Comparison of ENCODE assay signal across 19 cellular contexts in the genomic region with DNA sequence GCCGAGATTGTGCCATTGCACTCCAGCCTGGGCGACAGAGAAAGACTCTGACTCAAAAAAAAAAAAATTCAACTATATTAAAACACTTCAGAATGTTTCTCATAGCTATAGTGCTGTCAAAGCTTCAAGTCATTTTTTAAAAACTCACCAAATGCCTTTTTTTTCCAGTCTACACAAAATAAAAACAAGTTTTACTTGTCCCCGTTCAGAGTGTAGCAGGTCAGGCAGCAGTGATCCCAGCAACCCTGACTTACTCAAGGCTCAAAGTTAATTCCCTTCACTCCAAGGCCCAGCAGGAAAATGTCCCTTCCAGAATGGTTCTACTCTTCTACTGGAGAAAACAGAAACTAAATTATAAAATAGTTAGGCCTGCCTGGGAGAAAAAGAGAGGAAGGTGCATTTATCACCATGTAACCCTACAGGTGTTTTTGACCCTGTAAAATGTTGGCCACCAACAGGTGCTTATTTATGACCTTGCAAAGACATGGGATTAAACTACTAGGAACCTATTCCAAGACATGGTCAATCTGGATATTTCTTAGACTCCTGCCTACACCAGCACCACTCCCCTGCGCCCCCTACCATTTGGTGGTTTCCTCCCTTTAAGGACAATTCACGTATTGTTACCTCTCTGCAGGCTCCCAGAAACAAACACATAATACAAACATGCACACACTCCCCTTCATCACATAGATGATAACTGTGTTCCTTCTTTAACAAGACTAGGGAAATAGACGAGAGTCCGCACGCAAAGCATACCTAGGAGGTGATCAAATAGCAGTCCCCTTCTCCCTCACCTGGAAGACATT. TPM values are rescaled to one million over a fixed set of nuclear protein-coding genes. Genes with fewer than 3 reads are reported as not detected.
DNase-seq lines count a peak whose midpoint lies in the region; ATAC-seq, FAIRE-seq and TF ChIP-seq lines count a peak whose summit lies in the region.
"Had no signal": no experiment of that assay in that cellular context is flagged by ENCODE, and none has a peak within 500 bp of the region (broad histone marks: within the 10 kb centered on the region; RNA-seq: fewer than 3 reads in every experiment).

No MANE protein-coding gene starts in this region.

- H3K4me2 ChIP-seq in DOHH2 (ENCODE audit: low read length) (peak overlapping the region; percentile 70), Loucy (ENCODE audit: low read depth, low read length, poor library complexity, severe bottlenecking) (peak overlapping the region; percentile 86), GM12878 (ENCODE audit: control insufficient read depth, insufficient read depth) (peak overlapping the region; percentile 95), neural progenitor cell (no peak overlapping the region)

- H3K9me3 Mint-ChIP-seq in neural crest cell (no peaks in the 10 kb centered on the region), neural progenitor cell (no peaks in the 10 kb centered on the region)
- H3K9me3 Mint-ChIP-seq: CD8-positive, alpha-beta memory T cell had no signal

- TF ChIP-seq POLR2A in GM12878 (IDR thresholded peaks at IDR 0.05; ENCODE audit: low read depth, low read length): no peak

- H3K27ac ChIP-seq in DOHH2 (ENCODE audit: low read depth, low read length): peak overlapping the region; percentile 97
- peak overlapping the region; percentile 60; the same call in 1 of the 2 replicates for H3K27ac ChIP-seq in GM12878 (ENCODE audit: control insufficient read depth, insufficient read depth)
- H3K27ac ChIP-seq in neural progenitor cell: no peak overlapping the region
- H3K27ac ChIP-seq: left ventricle myocardium inferior, suprapubic skin had no signal

- H3K4me3 ChIP-seq in DOHH2 (ENCODE audit: low read length) (peak overlapping the region; percentile 68), Loucy (ENCODE audit: low read length, poor library complexity, severe bottlenecking) (no peak overlapping the region), GM12878 (peak overlapping the region; percentile 43), foreskin fibroblast (ENCODE audit: low read depth in 1 of 2, low read length in 2 of 2) (no peak overlapping the region), neural progenitor cell (no peak overlapping the region)
- H3K4me3 ChIP-seq: left ventricle myocardium inferior, suprapubic skin had no signal

- TF ChIP-seq CTCF in DOHH2 (IDR thresholded peaks at IDR 0.05; ENCODE audit: low read depth, low read length, poor library complexity, severe bottlenecking) (peak; percentile 46), Loucy (conservative IDR thresholded peaks at IDR 0.05; ENCODE audit: low read length) (no peak), GM12878 (IDR thresholded peaks at IDR 0.05 in 2 of 3, conservative IDR thresholded peaks at IDR 0.05 in 1 of 3; ENCODE audit: control insufficient read depth in 2 of 3, extremely low read depth in 1 of 3, insufficient read depth in 1 of 3, low read depth in 3 of 3, low read length in 3 of 3) (no peak), neural crest cell (conservative IDR thresholded peaks at IDR 0.05) (no peak), foreskin fibroblast (IDR thresholded peaks at IDR 0.05; ENCODE audit: low read depth, low read length) (no peak), neural progenitor cell (IDR thresholded peaks at IDR 0.05) (no peak)

- SMC1A ChIA-PET in GM12878 (lab: Charles Lee; ENCODE audit: uncharacterized antibody, unreplicated experiment): interaction anchor here (0.9 to 1.8 kb wide), 4 partner anchors 11 to 31 kb away, joined by 3 to 8 read pairs (median 4); partner anchors contain the start of genes NUDT21 and OGFOD1

- H3K4me1 ChIP-seq in DOHH2 (ENCODE audit: control insufficient read depth, low read length) (peaks cover 83% of the 10 kb centered on the region), Loucy (ENCODE audit: insufficient read depth, low read length, poor library complexity, severe bottlenecking) (peaks cover 47% of the 10 kb centered on the region), GM12878 (ENCODE audit: control insufficient read depth, insufficient read depth, low read length) (peaks cover 12% of the 10 kb centered on the region), neural progenitor cell (peaks cover 27% of the 10 kb centered on the region)

- no peak overlapping the region for H3K27ac Mint-ChIP-seq in neural crest cell (ENCODE audit: unreplicated experiment)
- no peak overlapping the region for H3K27ac Mint-ChIP-seq in neural progenitor cell

- no peak overlapping the region for H2AFZ ChIP-seq in Loucy (ENCODE audit: low read length)
- H2AFZ ChIP-seq in GM12878 (ENCODE audit: control insufficient read depth, low read depth, low read length): no peak overlapping the region
- H2AFZ ChIP-seq in neural progenitor cell (replicated peaks): no peak overlapping the region

- no peak for TF ChIP-seq RAD21 in GM12878 (IDR thresholded peaks at IDR 0.05; ENCODE audit: insufficient read depth, low read depth, low read length)

- peaks cover 47% of the 10 kb centered on the region for H3F3A ChIP-seq in DOHH2 (ENCODE audit: control insufficient read depth, insufficient read depth)
- H3F3A ChIP-seq in Loucy (ENCODE audit: low read depth): no peaks in the 10 kb centered on the region
- peaks cover 12% of the 10 kb centered on the region for H3F3A ChIP-seq in neural progenitor cell (ENCODE audit: low read depth)

- H3K4me3 Mint-ChIP-seq in neural crest cell (peak overlapping the region; percentile 67), neural progenitor cell (no peak overlapping the region)

- H3K27me3 ChIP-seq in DOHH2 (ENCODE audit: control insufficient read depth, low read length): no peaks in the 10 kb centered on the region
- no peaks in the 10 kb centered on the region for H3K27me3 ChIP-seq in Loucy (ENCODE audit: insufficient read depth, low read length, poor library complexity, severe bottlenecking)
- no peaks in the 10 kb centered on the region for H3K27me3 ChIP-seq in GM12878 (replicated peaks in 1 of 2; ENCODE audit: control insufficient read depth in 2 of 2, insufficient read depth in 2 of 2, low read length in 1 of 2)
- H3K27me3 ChIP-seq in neural progenitor cell: peaks cover 15% of the 10 kb centered on the region
- H3K27me3 ChIP-seq: suprapubic skin had no signal

- WGBS in GM12878 (ENCODE audit: insufficient coverage, insufficient replicate concordance, low lambda C conversion rate, missing lambda C conversion rate): 75% methylated on average over 8 of the region's 8 CpGs

- no TSS peak for BruUV-seq in GM12878 (replicated peaks; lab: Mats Ljungman, UMichigan)

- H3K36me3 ChIP-seq in DOHH2 (ENCODE audit: control insufficient read depth, low read length) (peaks cover 60% of the 10 kb centered on the region), Loucy (ENCODE audit: insufficient read depth, low read length) (no peaks in the 10 kb centered on the region), GM12878 (ENCODE audit: control insufficient read depth in 2 of 2, insufficient read depth in 2 of 2, low read length in 1 of 2) (no peaks in the 10 kb centered on the region), neural progenitor cell (no peaks in the 10 kb centered on the region)
- H3K36me3 ChIP-seq: left ventricle myocardium inferior, suprapubic skin had no signal

- no peak for TF ChIP-seq EP300 in GM12878 (IDR thresholded peaks at IDR 0.05; ENCODE audit: borderline replicate concordance in 1 of 2, control insufficient read depth in 1 of 2, low read depth in 2 of 2, low read length in 2 of 2)

- DNase-seq in GM12878 (ENCODE audit: low read depth, low spot score): no peak
- no peak for DNase-seq in neural crest cell (ENCODE audit: low read depth, low spot score)
- DNase-seq in DMS153 (lab: John Stamatoyannopoulos, UW): no peak
- DNase-seq in foreskin fibroblast: no peak
- no peak for DNase-seq in neural progenitor cell (ENCODE audit: low spot score)
- DNase-seq in GM03348 (ENCODE audit: low spot score): no peak
- DNase-seq: activated CD4-positive, alpha-beta T cell treated with anti-CD3 and anti-CD28 coated beads for 48 hours; activated effector memory CD4-positive, alpha-beta T cell treated with Interleukin-2 at 50 U/mL for 16 hours; CD8-positive, alpha-beta memory T cell; central memory CD4-positive, alpha-beta T cell; glutamatergic neuron; left ventricle myocardium inferior; NCI-H1417; nucleus accumbens; stimulated activated CD4-positive, alpha-beta T cell treated with anti-CD3 and anti-CD28 coated beads, Interleukin-12 subunit alpha, Interleukin-12 subunit beta, amount 100 ng/mL, for 4 hours had no signal

- no peaks in the 10 kb centered on the region for H3K27me3 Mint-ChIP-seq in neural crest cell (ENCODE audit: low read depth)
- peaks cover 5% of the 10 kb centered on the region for H3K27me3 Mint-ChIP-seq in neural progenitor cell (ENCODE audit: insufficient read depth, low read depth)
- H3K27me3 Mint-ChIP-seq: CD8-positive, alpha-beta memory T cell had no signal

- CTCF ChIA-PET in GM12878 (lab: Yijun Ruan, JAX): interaction anchor here (0.6 to 1.7 kb wide), 4 partner anchors 9 to 1113 kb away, joined by 3 to 5 read pairs (median 3); no protein-coding TSS in a partner anchor

- ATAC-seq in GM12878: no peak

- no peak for FAIRE-seq in GM12878 (lab: Jason Lieb, UNC)
- FAIRE-seq: TTC549 had no signal

- RAD21 ChIA-PET in GM12878 (lab: Charles Lee; ENCODE audit: unreplicated experiment): no interaction called here

- H3K36me3 Mint-ChIP-seq in neural crest cell (ENCODE audit: low read depth) (no peaks in the 10 kb centered on the region), neural progenitor cell (no peaks in the 10 kb centered on the region)

- H3K79me2 ChIP-seq in DOHH2 (ENCODE audit: control insufficient read depth, low read length) (peaks cover 92% of the 10 kb centered on the region), Loucy (ENCODE audit: insufficient read depth, low read length) (peaks cover 79% of the 10 kb centered on the region), GM12878 (ENCODE audit: control insufficient read depth, insufficient read depth, low read length) (peaks cover 84% of the 10 kb centered on the region), neural progenitor cell (ENCODE audit: low read depth) (peaks cover 92% of the 10 kb centered on the region)

- POLR2A ChIA-PET in GM12878 (lab: Charles Lee): interaction anchor here (2.6 kb wide), 1 partner anchor 31 kb away, joined by 8 read pairs; the partner anchor contains the start of genes NUDT21 and OGFOD1

- H3K9me3 ChIP-seq in DOHH2 (ENCODE audit: control insufficient read depth, insufficient read depth, low read length): no peaks in the 10 kb centered on the region
- no peaks in the 10 kb centered on the region for H3K9me3 ChIP-seq in Loucy (ENCODE audit: insufficient read depth, low read depth, low read length)
- no peaks in the 10 kb centered on the region for H3K9me3 ChIP-seq in GM12878 (replicated peaks; ENCODE audit: control insufficient read depth, insufficient read depth, low read length)
- H3K9me3 ChIP-seq in neural progenitor cell (ENCODE audit: low read depth): no peaks in the 10 kb centered on the region
- H3K9me3 ChIP-seq: left ventricle myocardium inferior, suprapubic skin had no signal

- H3K9ac ChIP-seq in Loucy (ENCODE audit: low read depth, low read length, poor library complexity, severe bottlenecking): no peak overlapping the region
- H3K9ac ChIP-seq in GM12878 (ENCODE audit: control insufficient read depth, insufficient read depth, low read length): no peak overlapping the region
- H3K9ac ChIP-seq in neural progenitor cell: no peak overlapping the region

- 0 out of 2 replicates have a peak, but pooled peaks cover 3% of the 10 kb centered on the region for H4K20me1 ChIP-seq in DOHH2 (ENCODE audit: control insufficient read depth, insufficient read depth, low read depth, low read length)
- H4K20me1 ChIP-seq in Loucy (ENCODE audit: insufficient read depth, low read length, poor library complexity, severe bottlenecking): peaks cover 55% of the 10 kb centered on the region
- H4K20me1 ChIP-seq in GM12878 (ENCODE audit: control insufficient read depth, insufficient read depth): no peaks in the 10 kb centered on the region
- peaks cover 45% of the 10 kb centered on the region for H4K20me1 ChIP-seq in neural progenitor cell (ENCODE audit: low read depth)

- H3K4me1 Mint-ChIP-seq in neural crest cell: peaks cover 50% of the 10 kb centered on the region
- peaks cover 35% of the 10 kb centered on the region for H3K4me1 Mint-ChIP-seq in neural progenitor cell

- H3K9me2 ChIP-seq in DOHH2 (replicated peaks; ENCODE audit: control insufficient read depth, low read length) (no peaks in the 10 kb centered on the region), Loucy (replicated peaks; ENCODE audit: low read depth, low read length) (no peaks in the 10 kb centered on the region)

- in situ Hi-C loops in GM12878 (cut with MboI): no loop called here

- intact Hi-C loops in GM12878 (cut with micrococcal nuclease; ENCODE audit: unreplicated experiment): no loop called here

RNA-seq across cellular contexts. Expression of gene AMFR, which starts 5.4 kb away (rescaled TPM):
- 87.4 and 111 TPM in 2 replicates for total RNA-seq in GM12878 (2013; cell fraction: nucleolus; rRNA removed)
- total RNA-seq in GM12878 (2014; rRNA removed) (67.6 and 86.9 TPM in 2 replicates), GM12878 (2014; rRNA removed; fragmentation: Illumina TruSeq; extraction: Trizol) (42.2 and 42.9 TPM in 2 replicates), GM12878 (2021) (56.2 and 63.7 TPM in 2 replicates), neural crest cell (64.7 and 66.4 TPM in 2 replicates), neural progenitor cell (ENCODE audit: low replicate concordance) (38.7 and 51.3 TPM in 2 replicates)
- polyA plus RNA-seq in GM12878 (2011; ENCODE audit: low read depth): 35.5 TPM
- polyA plus RNA-seq in GM12878 (2011; rRNA removed) (13.4 and 34.0 TPM in 2 replicates), GM12878 (2014; fragmentation: Illumina TruSeq; extraction: Trizol) (22.6 and 23.1 TPM in 2 replicates), GM12878 (2014; fragmentation: Nextera tagmentation; extraction: Ambion mirVana) (10 to 100 TPM; 11.8 to 13.8 TPM), GM12878 (2014; rRNA removed) (30.1 and 33.2 TPM in 2 replicates), GM12878 (2016; fragmentation: Nextera tagmentation; extraction: Ambion mirVana) (10 to 100 TPM in 1 of 2 experiments, 1 to 10 TPM in 1; 8.2 to 10.0 TPM)
- polyA plus RNA-seq in GM12878 (2011; cell fraction: cytosol; rRNA removed): 35.4 and 39.0 TPM in 2 replicates
- 36.0 and 41.7 TPM in 2 replicates for polyA plus RNA-seq in GM12878 (2011; cell fraction: nucleus; rRNA removed)
- 56.2 and 58.8 TPM in 2 replicates for polyA plus RNA-seq in GM12878 (2012)
- polyA minus RNA-seq in GM12878 (2011; rRNA and poly(A)+ RNA removed): 122 and 134 TPM in 2 replicates
- 56.4 and 58.7 TPM in 2 replicates for polyA minus RNA-seq in GM12878 (2011; cell fraction: cytosol; rRNA and poly(A)+ RNA removed)
- polyA minus RNA-seq in GM12878 (2011; cell fraction: nucleus; rRNA and poly(A)+ RNA removed): 42.3 and 71.1 TPM in 2 replicates

RNA-seq across cellular contexts. Expression of gene NUDT21, which starts 31.2 kb away (rescaled TPM):
- total RNA-seq in GM12878 (2013; cell fraction: nucleolus; rRNA removed): 86.7 and 87.9 TPM in 2 replicates
- total RNA-seq in GM12878 (2014; rRNA removed) (145 and 229 TPM in 2 replicates), GM12878 (2014; rRNA removed; fragmentation: Illumina TruSeq; extraction: Trizol) (106 and 110 TPM in 2 replicates), GM12878 (2021) (200 and 203 TPM in 2 replicates), neural crest cell (232 and 239 TPM in 2 replicates), neural progenitor cell (ENCODE audit: low replicate concordance) (165 and 256 TPM in 2 replicates)
- 31.4 TPM for polyA plus RNA-seq in GM12878 (2011; ENCODE audit: low read depth)
- polyA plus RNA-seq in GM12878 (2011; rRNA removed) (183 and 220 TPM in 2 replicates), GM12878 (2014; fragmentation: Illumina TruSeq; extraction: Trizol) (104 and 141 TPM in 2 replicates), GM12878 (2014; fragmentation: Nextera tagmentation; extraction: Ambion mirVana) (100 to 1,000 TPM in 1 of 2 experiments, 10 to 100 TPM in 1; 70.1 to 120 TPM), GM12878 (2014; rRNA removed) (99.0 and 175 TPM in 2 replicates), GM12878 (2016; fragmentation: Nextera tagmentation; extraction: Ambion mirVana) (100 to 1,000 TPM; 134 to 152 TPM)
- 82.6 and 83.4 TPM in 2 replicates for polyA plus RNA-seq in GM12878 (2011; cell fraction: cytosol; rRNA removed)
- polyA plus RNA-seq in GM12878 (2011; cell fraction: nucleus; rRNA removed): 92.4 and 104 TPM in 2 replicates
- polyA plus RNA-seq in GM12878 (2012): 108 and 126 TPM in 2 replicates
- polyA minus RNA-seq in GM12878 (2011; rRNA and poly(A)+ RNA removed): 69.1 and 126 TPM in 2 replicates
- 54.4 and 64.9 TPM in 2 replicates for polyA minus RNA-seq in GM12878 (2011; cell fraction: cytosol; rRNA and poly(A)+ RNA removed)
- 66.1 and 119 TPM in 2 replicates for polyA minus RNA-seq in GM12878 (2011; cell fraction: nucleus; rRNA and poly(A)+ RNA removed)

RNA-seq across cellular contexts. Expression of gene OGFOD1, which starts 31.4 kb away (rescaled TPM):
- total RNA-seq in GM12878 (2013; cell fraction: nucleolus; rRNA removed): 46.4 and 58.2 TPM in 2 replicates
- total RNA-seq in GM12878 (2014; rRNA removed) (42.4 and 58.3 TPM in 2 replicates), GM12878 (2014; rRNA removed; fragmentation: Illumina TruSeq; extraction: Trizol) (41.8 and 43.2 TPM in 2 replicates), GM12878 (2021) (51.6 and 54.4 TPM in 2 replicates), neural crest cell (52.9 and 55.4 TPM in 2 replicates), neural progenitor cell (ENCODE audit: low replicate concordance) (65.8 and 73.4 TPM in 2 replicates)
- polyA plus RNA-seq in GM12878 (2011; ENCODE audit: low read depth): 23.3 TPM
- polyA plus RNA-seq in GM12878 (2011; rRNA removed) (38.8 and 48.8 TPM in 2 replicates), GM12878 (2014; fragmentation: Illumina TruSeq; extraction: Trizol) (60.6 and 74.3 TPM in 2 replicates), GM12878 (2014; fragmentation: Nextera tagmentation; extraction: Ambion mirVana) (10 to 100 TPM; 31.4 to 40.7 TPM), GM12878 (2014; rRNA removed) (54.8 and 57.2 TPM in 2 replicates), GM12878 (2016; fragmentation: Nextera tagmentation; extraction: Ambion mirVana) (100 to 1,000 TPM; 117 to 119 TPM)
- polyA plus RNA-seq in GM12878 (2011; cell fraction: cytosol; rRNA removed): 24.5 and 33.4 TPM in 2 replicates
- 20.0 and 32.1 TPM in 2 replicates for polyA plus RNA-seq in GM12878 (2011; cell fraction: nucleus; rRNA removed)
- polyA plus RNA-seq in GM12878 (2012): 30.6 and 35.2 TPM in 2 replicates
- 22.8 and 33.9 TPM in 2 replicates for polyA minus RNA-seq in GM12878 (2011; rRNA and poly(A)+ RNA removed)
- 10.7 and 14.0 TPM in 2 replicates for polyA minus RNA-seq in GM12878 (2011; cell fraction: cytosol; rRNA and poly(A)+ RNA removed)
- 11.7 and 20.0 TPM in 2 replicates for polyA minus RNA-seq in GM12878 (2011; cell fraction: nucleus; rRNA and poly(A)+ RNA removed)

Comparison
In these comparisons a context has a peak if more than half of its experiments do, and no peak if none do; other contexts are left out.
1. H3K4me3 ChIP-seq: peak in DOHH2 (single experiment) and GM12878 (single experiment); none in Loucy (single experiment), foreskin fibroblast (0 of 2) and neural progenitor cell (single experiment).